In the genomic region with DNA sequence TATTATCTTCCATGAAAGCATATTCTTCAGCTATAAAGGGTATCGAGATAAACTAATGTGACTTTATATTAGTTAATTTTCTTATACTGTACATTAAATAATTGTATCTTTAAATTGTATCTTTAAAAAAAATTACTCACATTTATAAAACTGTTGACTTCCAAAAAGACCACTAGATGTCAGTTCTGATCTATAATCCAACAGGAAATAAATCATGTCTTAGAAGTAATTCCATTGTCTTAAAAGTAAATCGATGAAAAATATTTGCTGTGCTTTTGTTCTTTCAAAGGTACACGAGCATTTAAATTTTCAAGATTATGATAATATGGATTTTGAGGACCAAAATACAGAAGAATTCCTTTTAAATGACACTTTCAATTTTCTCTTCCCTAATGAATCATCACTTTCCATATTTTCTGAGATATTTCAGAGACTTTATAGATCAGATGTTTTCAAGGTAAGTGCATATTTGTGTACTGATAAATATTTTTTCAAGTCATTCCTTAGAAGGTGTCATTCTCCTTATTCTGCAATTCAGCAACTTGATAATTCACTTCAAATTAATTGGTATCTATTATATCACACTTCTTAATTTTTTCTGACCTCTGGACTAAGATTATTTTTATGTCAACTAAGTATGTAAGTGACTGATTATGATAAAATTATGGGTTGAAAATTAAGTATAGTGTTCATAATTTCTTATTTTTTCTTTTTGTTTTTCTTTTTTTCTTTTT, we compare ENCODE assay signal across 9 cellular contexts.
DNase-seq lines count a peak whose midpoint lies in the region; ATAC-seq and TF ChIP-seq lines count a peak whose summit lies in the region.
"Had no signal": no experiment of that assay in that cellular context is flagged by ENCODE, and none has a peak within 500 bp of the region (broad histone marks: within the 10 kb centered on the region; RNA-seq: fewer than 3 reads in every experiment).

No MANE protein-coding gene starts in this region.

- no peak overlapping the region for H3K27ac Mint-ChIP-seq in osteocyte (ENCODE audit: unreplicated experiment)

- no peaks in the 10 kb centered on the region for H3K27me3 Mint-ChIP-seq in osteocyte (ENCODE audit: unreplicated experiment)

- no peaks in the 10 kb centered on the region for H3K4me1 Mint-ChIP-seq in osteocyte (ENCODE audit: unreplicated experiment)

- in situ Hi-C loops in astrocyte of the spinal cord (cut with HindIII; ENCODE audit: low sequenced_read_pairs), result no loop called here

- no peaks in the 10 kb centered on the region for H3K36me3 Mint-ChIP-seq in osteocyte (ENCODE audit: unreplicated experiment)

- no peak for ATAC-seq in GM18502 (IDR thresholded peaks at IDR 0.05; ENCODE audit: poor library complexity, unreplicated experiment)

- H3K4me3 Mint-ChIP-seq in osteocyte (ENCODE audit: unreplicated experiment), result no peak overlapping the region

- no peaks in the 10 kb centered on the region for H3K9me3 Mint-ChIP-seq in osteocyte (ENCODE audit: unreplicated experiment)

- DNase-seq in NCI-H2171 treated with DMSO at 0.1 percent for 48 hours (lab: John Stamatoyannopoulos, UW) (peak; percentile 34), NCI-H2171 (lab: John Stamatoyannopoulos, UW) (no peak), NB4 (ENCODE audit: low read depth) (peak; percentile 25), astrocyte of the spinal cord (ENCODE audit: low read depth, low spot score) (peak; percentile 50), osteocyte (ENCODE audit: extremely low spot score, unreplicated experiment) (no peak)
- DNase-seq in stimulated activated CD4-positive, alpha-beta T cell treated with anti-CD3 and anti-CD28 coated beads, Interleukin-4, amount 100 ng/mL, for 24 hours, result no peak
- DNase-seq in activated effector memory CD4-positive, alpha-beta T cell treated with anti-CD3 and anti-CD28 coated beads, Interleukin-2, amount 50 U/mL, for 16 hours, result no peak
- DNase-seq: brain microvascular endothelial cell had no signal

- H3K4me3 ChIP-seq in NB4 (ENCODE audit: low read depth, low read length) (no peak overlapping the region), astrocyte of the spinal cord (ENCODE audit: low read depth, low read length) (no peak overlapping the region)

- no peak for TF ChIP-seq POLR2A in NB4 (IDR thresholded peaks at IDR 0.05; ENCODE audit: extremely low read depth, insufficient read length)

- TF ChIP-seq CTCF in NB4 (IDR thresholded peaks at IDR 0.05; ENCODE audit: low read depth, low read length) (no peak), astrocyte of the spinal cord (IDR thresholded peaks at IDR 0.05; ENCODE audit: low read depth, low read length) (peak; percentile 27), osteocyte (IDR thresholded peaks at IDR 0.05) (peak; percentile 68)

Comparison
In these comparisons a context has a peak if more than half of its experiments do, and no peak if none do; other contexts are left out.
1. DNase-seq: peak in NCI-H2171 treated with DMSO at 0.1 percent for 48 hours (single experiment), NB4 (single experiment) and astrocyte of the spinal cord (single experiment); none in NCI-H2171 (single experiment), osteocyte (single experiment), stimulated activated CD4-positive, alpha-beta T cell treated with anti-CD3 and anti-CD28 coated beads, Interleukin-4, amount 100 ng/mL, for 24 hours (single experiment) and activated effector memory CD4-positive, alpha-beta T cell treated with anti-CD3 and anti-CD28 coated beads, Interleukin-2, amount 50 U/mL, for 16 hours (single experiment).